ENCODE assay signal across 8 cellular contexts in genomic region chr19:4229179-4229931, GRCh38. TPM values are rescaled to one million over a fixed set of nuclear protein-coding genes. Genes with fewer than 3 reads are reported as not detected.
DNase-seq lines count a peak whose midpoint lies in the region; ATAC-seq, FAIRE-seq and TF ChIP-seq lines count a peak whose summit lies in the region.

EBI3 (plus strand) TSS chr19:4229523; CDS start chr19:4229551, 28 bp downstream.

- H3K36me3 ChIP-seq in heart left ventricle = no peaks in the 10 kb centered on the region
- H3K36me3 ChIP-seq in prostate gland = no peaks in the 10 kb centered on the region

- CTCF ChIA-PET in A549 (lab: Yijun Ruan, JAX) = interaction anchor here (1.0 to 1.7 kb wide), 2 partner anchors 21 to 95 kb away, joined by 3 to 6 read pairs; no protein-coding TSS in a partner anchor

- peak within 1 kb of the TSS; percentile 67 for H3K4me2 ChIP-seq in A549

- no peak for TF ChIP-seq CTCF in A549 (IDR thresholded peaks at IDR 0.05)
- TF ChIP-seq CTCF in heart left ventricle (IDR thresholded peaks at IDR 0.05) = no peak
- no peak for TF ChIP-seq CTCF in prostate gland (IDR thresholded peaks at IDR 0.05)

- peak in 1 of 2 experiments; percentile 74 for DNase-seq in A549 (ENCODE audit: low read depth in 1 of 2, low spot score in 1 of 2)
- DNase-seq in activated CD4-positive, CD25-positive, alpha-beta regulatory T cell treated with anti-CD3 and anti-CD28 coated beads, Interleukin-2, amount 50 U/mL, for 72 hours = peak; percentile 55
- DNase-seq in heart left ventricle = peak in 3 of 5 donors; percentile 31 to 45 (median 32)
- DNase-seq in stimulated activated CD4-positive, alpha-beta T cell treated with anti-CD3 and anti-CD28 coated beads, Interleukin-4, amount 100 ng/mL, for 4 hours = peak; percentile 23 to 57
- DNase-seq in prostate gland (ENCODE audit: low spot score) = no peak
- DNase-seq in DMS79 treated with DMSO at 0.1 percent for 48 hours (lab: John Stamatoyannopoulos, UW) = no peak

- H3K4me3 ChIP-seq in A549 = no peak within 1 kb of the TSS
- H3K4me3 ChIP-seq in heart left ventricle = peak within 1 kb of the TSS in 3 of 12 donors; percentile 2 to 25 (median 19)
- H3K4me3 ChIP-seq in prostate gland = no peak within 1 kb of the TSS

- H3K27ac ChIP-seq in A549 = peak within 1 kb of the TSS; percentile 52 to 84
- H3K27ac ChIP-seq in heart left ventricle = no peak within 1 kb of the TSS
- H3K27ac ChIP-seq in prostate gland = no peak within 1 kb of the TSS

- WGBS in A549 (ENCODE audit: missing lambda C conversion rate) = 12% methylated on average over 10 of the region's 19 CpGs
- 15 to 22% (median 16%) methylated on average over 14 to 19 of the region's 19 CpGs for WGBS in heart left ventricle, 4 donors
- 22% methylated on average over 19 of the region's 19 CpGs for WGBS in prostate gland

- ATAC-seq in A549 (peak; percentile 74 to 77), GM18520 (IDR thresholded peaks at IDR 0.05; ENCODE audit: unreplicated experiment) (peak; percentile 42), HG03025 (IDR thresholded peaks at IDR 0.05; ENCODE audit: low FRiP score, unreplicated experiment) (peak; percentile 52), heart left ventricle (peak; percentile 32 to 75 (median 66))

- no peak for FAIRE-seq in A549 (lab: Jason Lieb, UNC)

- H3K9me3 ChIP-seq in A549 = no peaks in the 10 kb centered on the region
- no peaks in the 10 kb centered on the region for H3K9me3 ChIP-seq in heart left ventricle
- no peaks in the 10 kb centered on the region for H3K9me3 ChIP-seq in prostate gland

- intact Hi-C loops in heart left ventricle (cut with DNase I) = no loop called here
- intact Hi-C loops in prostate gland (cut with DNase I) = no loop called here

- TF ChIP-seq POLR2A in A549 (IDR thresholded peaks at IDR 0.05; ENCODE audit: low read length) = no peak
- TF ChIP-seq POLR2A in heart left ventricle (IDR thresholded peaks at IDR 0.05) = no peak
- no peak for TF ChIP-seq POLR2A in prostate gland (IDR thresholded peaks at IDR 0.05)

- H3K4me1 ChIP-seq in A549 (peaks cover 14% of the 10 kb centered on the region), heart left ventricle (peaks cover 0 to 11% (median 0%) of the 10 kb centered on the region in 12 donors), prostate gland (replicated peaks) (no peaks in the 10 kb centered on the region)

- H3K27me3 ChIP-seq in heart left ventricle (peaks cover 5 to 75% (median 21%) of the 10 kb centered on the region in 9 donors), prostate gland (replicated peaks; ENCODE audit: insufficient read depth) (peaks cover 5% of the 10 kb centered on the region)

- TF ChIP-seq EP300 in A549 (IDR thresholded peaks at IDR 0.05) = no peak

- no peak for TF ChIP-seq RAD21 in A549 (conservative IDR thresholded peaks at IDR 0.05 in 1 of 2, IDR thresholded peaks at IDR 0.05 in 1 of 2)

- POLR2A ChIA-PET in A549 (lab: Yijun Ruan, JAX) = no interaction called here

TF ChIP-seq in A549, 52 proteins besides CTCF, POLR2A, EP300 and RAD21:
- TF ChIP-seq FOSL2 (IDR thresholded peaks at IDR 0.05) (no peak), FOSL2 (CRISPR knock-in tag; IDR thresholded peaks at IDR 0.05) (peak; percentile 30; the same call in 1 of the 2 replicates), PBX3 (IDR thresholded peaks at IDR 0.05) (no peak)

RNA-seq across cellular contexts. Expression of gene EBI3, which starts in this region (rescaled TPM):
- polyA plus RNA-seq in A549 (2011; rRNA removed) (1.1 and 1.4 TPM in 2 replicates), A549 (2017; fragmentation: RNase III; extraction: RNeasy Plus Mini Kit Qiagen cat#74134 plus additional on column Dnase treatment) (3.1 to 3.6 TPM (median 3.3 TPM) in 3 replicates), heart left ventricle (1 to 10 TPM in 1 of 2 donors, under 1 TPM in 1; 0.88 to 1.4 TPM)
- polyA plus RNA-seq in A549 (2012; cell fraction: cytosol; rRNA removed) = 1.4 and 1.7 TPM in 2 replicates
- polyA plus RNA-seq in A549 (2012; cell fraction: nucleus; rRNA removed) = 2.4 and 3.8 TPM in 2 replicates
- 0.39 and 0.99 TPM in 2 replicates for polyA minus RNA-seq in A549 (2011; rRNA and poly(A)+ RNA removed)
- total RNA-seq in heart left ventricle (1 to 10 TPM in 4 of 9 donors, under 1 TPM in 5; 0.27 to 5.6 (median 0.54) TPM), prostate gland (1 to 10 TPM; 3.0 to 5.7 TPM)

Comparison
In these comparisons a context has a peak if more than half of its experiments do, and no peak if none do; other contexts are left out.
1. DNase-seq: peak in activated CD4-positive, CD25-positive, alpha-beta regulatory T cell treated with anti-CD3 and anti-CD28 coated beads, Interleukin-2, amount 50 U/mL, for 72 hours (single experiment), heart left ventricle (3 of 5) and stimulated activated CD4-positive, alpha-beta T cell treated with anti-CD3 and anti-CD28 coated beads, Interleukin-4, amount 100 ng/mL, for 4 hours (2 of 2); none in prostate gland (single experiment) and DMS79 treated with DMSO at 0.1 percent for 48 hours (single experiment).
2. H3K27ac ChIP-seq: peak in A549 (2 of 2); none in heart left ventricle (0 of 12) and prostate gland (0 of 2).
3. Peak in every context shown above with its lines, with median percentiles within 50 percentile points of each other: ATAC-seq.